In genomic region chr14:77067632-77068514, GRCh38 we compare ENCODE assay signal across 8 cellular contexts. TPM values are rescaled to one million over a fixed set of nuclear protein-coding genes. Genes with fewer than 3 reads are reported as not detected.
DNase-seq lines count a peak whose midpoint lies in the region; ATAC-seq and TF ChIP-seq lines count a peak whose summit lies in the region.

No MANE protein-coding gene starts in this region.

- no peaks in the 10 kb centered on the region for H3K9me3 ChIP-seq in SJCRH30 (replicated peaks)

- peaks cover 54% of the 10 kb centered on the region for H3K27me3 Mint-ChIP-seq in activated naive CD4-positive, alpha-beta T cell treated with anti-CD3 and anti-CD28 coated beads, Interleukin-2, amount 10 ng/mL, durations not matched to agents 7 days and 5 days

- no peak overlapping the region for H3K27ac Mint-ChIP-seq in activated naive CD4-positive, alpha-beta T cell treated with anti-CD3 and anti-CD28 coated beads, Interleukin-2, amount 10 ng/mL, durations not matched to agents 7 days and 5 days

- no peaks in the 10 kb centered on the region for H3K4me1 Mint-ChIP-seq in activated naive CD4-positive, alpha-beta T cell treated with anti-CD3 and anti-CD28 coated beads, Interleukin-2, amount 10 ng/mL, durations not matched to agents 7 days and 5 days

- no peak overlapping the region for H3K4me3 Mint-ChIP-seq in activated naive CD4-positive, alpha-beta T cell treated with anti-CD3 and anti-CD28 coated beads, Interleukin-2, amount 10 ng/mL, durations not matched to agents 7 days and 5 days

- CTCF ChIA-PET in activated naive CD4-positive, alpha-beta T cell treated with anti-CD3 and anti-CD28 coated beads, Interleukin-2, amount 10 ng/mL, durations not matched to agents 7 days and 5 days (lab: Charles Lee) = interaction anchor here (0.7 to 42.9 kb wide), 25 partner anchors 9 to 357 kb away, joined by 3 to 1049 read pairs (median 5); no protein-coding TSS in a partner anchor

- no peaks in the 10 kb centered on the region for H3K4me1 ChIP-seq in SJCRH30

- TF ChIP-seq CTCF in GM12872 (IDR thresholded peaks at IDR 0.05; ENCODE audit: insufficient read depth, low read depth, low read length) = peak; percentile 89

- ATAC-seq in GM21526 (IDR thresholded peaks at IDR 0.05; ENCODE audit: low FRiP score, unreplicated experiment) = no peak

- no peaks in the 10 kb centered on the region for H3K36me3 ChIP-seq in SJCRH30

- H3K36me3 Mint-ChIP-seq in activated naive CD4-positive, alpha-beta T cell treated with anti-CD3 and anti-CD28 coated beads, Interleukin-2, amount 10 ng/mL, durations not matched to agents 7 days and 5 days = no peaks in the 10 kb centered on the region

- no peak overlapping the region for H3K4me3 ChIP-seq in SJCRH30

- H3K27me3 ChIP-seq in SJCRH30 = peaks cover 8% of the 10 kb centered on the region; the same call in 1 of the 2 replicates

- H3K27ac ChIP-seq in SJCRH30 = no peak overlapping the region

- DNase-seq in M059J (ENCODE audit: low read depth) (peak; percentile 61), SJCRH30 (peak; percentile 46 to 70), glomerular visceral epithelial cell (ENCODE audit: extremely low spot score) (peak; percentile 69), posterior vena cava (ENCODE audit: low spot score) (peak; percentile 87), NCI-H1048 (lab: John Stamatoyannopoulos, UW) (no peak)
- DNase-seq in activated naive CD4-positive, alpha-beta T cell treated with anti-CD3 and anti-CD28 coated beads, Interleukin-2, amount 10 ng/mL, durations not matched to agents 7 days and 5 days = peak; percentile 74

- no peaks in the 10 kb centered on the region for H3K9me3 Mint-ChIP-seq in activated naive CD4-positive, alpha-beta T cell treated with anti-CD3 and anti-CD28 coated beads, Interleukin-2, amount 10 ng/mL, durations not matched to agents 7 days and 5 days

- intact Hi-C loops in posterior vena cava (cut with DNase I) = loop anchor here (5.0 kb wide), 2 partner anchors 156 to 196 kb away; no protein-coding TSS in a partner anchor

RNA-seq across cellular contexts. Expression of gene CIPC, which starts 30.2 kb away (rescaled TPM):
- total RNA-seq in M059J (2014; rRNA removed; shearing (Covaris generic)) = 14.2 and 19.2 TPM in 2 replicates
- 13.2 and 14.0 TPM in 2 replicates for total RNA-seq in SJCRH30 (2014; rRNA removed; shearing (Covaris generic))
- total RNA-seq in posterior vena cava = 10 to 100 TPM; 28.8 to 32.4 TPM

RNA-seq across cellular contexts. Expression of gene IRF2BPL, which starts 39.4 kb away (rescaled TPM):
- 13.2 and 31.7 TPM in 2 replicates for total RNA-seq in M059J (2014; rRNA removed; shearing (Covaris generic))
- total RNA-seq in SJCRH30 (2014; rRNA removed; shearing (Covaris generic)) = 21.7 and 23.5 TPM in 2 replicates
- total RNA-seq in posterior vena cava = 10 to 100 TPM; 35.7 to 43.3 TPM
